ENCODE assay signal across 18 cellular contexts in the genomic region with DNA sequence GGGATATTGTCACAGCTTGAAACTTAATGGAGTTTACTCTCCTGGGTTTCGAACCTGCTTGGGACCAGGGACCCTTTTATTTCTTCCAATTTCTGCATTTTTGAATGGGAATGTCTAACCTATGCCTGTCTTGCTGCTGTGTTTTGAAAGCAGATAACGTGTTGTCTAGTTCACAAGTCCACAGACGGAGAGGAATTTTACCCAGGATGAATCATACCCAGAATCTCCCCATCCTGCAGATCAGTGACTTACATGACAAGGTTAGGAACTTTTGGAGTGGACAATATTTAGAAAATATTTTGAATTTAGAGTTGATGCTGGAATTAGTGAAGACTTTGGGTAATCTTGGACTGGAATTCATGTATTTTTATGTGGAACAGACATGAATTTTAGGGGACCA.
DNase-seq lines count a peak whose midpoint lies in the region; ATAC-seq and TF ChIP-seq lines count a peak whose summit lies in the region.
"Had no signal": no experiment of that assay in that cellular context is flagged by ENCODE, and none has a peak within 500 bp of the region (broad histone marks: within the 10 kb centered on the region; RNA-seq: fewer than 3 reads in every experiment).

No MANE protein-coding gene starts in this region.

- H3K36me3 ChIP-seq in PC-9 (ENCODE audit: low read depth) (no peaks in the 10 kb centered on the region), brain microvascular endothelial cell (replicated peaks) (no peaks in the 10 kb centered on the region), neural progenitor cell (no peaks in the 10 kb centered on the region), aorta (ENCODE audit: control insufficient read depth in 1 of 2, insufficient read depth in 2 of 2, low read length in 1 of 2) (no peaks in the 10 kb centered on the region)
- H3K36me3 ChIP-seq: BLaER1 had no signal

- CTCF ChIA-PET in PC-9 (lab: Charles Lee): no interaction called here

- DNase-seq in PC-9: no peak
- peak; percentile 41 for DNase-seq in brain microvascular endothelial cell
- DNase-seq in neural progenitor cell (ENCODE audit: low spot score): no peak
- no peak for DNase-seq in activated CD8-positive, alpha-beta memory T cell treated with anti-CD3 and anti-CD28 coated beads, Interleukin-2, amount 50 U/mL, for 48 hours
- no peak for DNase-seq in aorta
- DNase-seq in activated CD8-positive, alpha-beta memory T cell treated with anti-CD3 and anti-CD28 coated beads, Interleukin-2, amount 50 U/mL, for 4 hours: no peak
- DNase-seq: Caco-2; CD4-positive, CD25-positive, alpha-beta regulatory T cell; CD8-positive, alpha-beta T cell; DMS153; DND-41; GM23248; H9 had no signal

- ATAC-seq in aorta (ENCODE audit: low FRiP score): no peak
- ATAC-seq: CD8-positive, alpha-beta T cell; HCT116 had no signal

- no peak overlapping the region for H3K27ac ChIP-seq in PC-9
- H3K27ac ChIP-seq in brain microvascular endothelial cell: peak overlapping the region; percentile 29
- H3K27ac ChIP-seq in neural progenitor cell: no peak overlapping the region
- H3K27ac ChIP-seq in aorta (ENCODE audit: low read depth in 1 of 2, low read length in 2 of 2): no peak overlapping the region
- H3K27ac ChIP-seq: 22Rv1, BLaER1, C4-2B, GM23248 had no signal

- H3K9me2 ChIP-seq in PC-9 (ENCODE audit: insufficient read depth): no peaks in the 10 kb centered on the region

- H3K4me2 ChIP-seq in PC-9 (no peak overlapping the region), neural progenitor cell (no peak overlapping the region)
- H3K4me2 ChIP-seq: BLaER1 had no signal

- H3K79me2 ChIP-seq in PC-9 (ENCODE audit: low read depth) (no peaks in the 10 kb centered on the region), neural progenitor cell (ENCODE audit: low read depth) (no peaks in the 10 kb centered on the region)

- H3K9me3 ChIP-seq in PC-9 (ENCODE audit: insufficient read depth, low read depth): no peaks in the 10 kb centered on the region
- no peaks in the 10 kb centered on the region for H3K9me3 ChIP-seq in neural progenitor cell (ENCODE audit: low read depth)
- H3K9me3 ChIP-seq in aorta (ENCODE audit: control insufficient read depth, low read length): no peaks in the 10 kb centered on the region
- H3K9me3 ChIP-seq: BLaER1 had no signal

- H3K27me3 ChIP-seq in PC-9 (ENCODE audit: insufficient read depth, low read depth) (no peaks in the 10 kb centered on the region), brain microvascular endothelial cell (replicated peaks) (no peaks in the 10 kb centered on the region), neural progenitor cell (no peaks in the 10 kb centered on the region), aorta (ENCODE audit: control insufficient read depth in 1 of 2, insufficient read depth in 2 of 2, low read length in 1 of 2) (no peaks in the 10 kb centered on the region)
- H3K27me3 ChIP-seq: BLaER1 had no signal

- H3K9me3 Mint-ChIP-seq in neural progenitor cell: peaks cover 5% of the 10 kb centered on the region

- H3F3A ChIP-seq in PC-9 (ENCODE audit: insufficient read depth, low read depth) (no peaks in the 10 kb centered on the region), neural progenitor cell (ENCODE audit: low read depth) (no peaks in the 10 kb centered on the region)

- H3K9ac ChIP-seq in neural progenitor cell: no peak overlapping the region
- H3K9ac ChIP-seq: BLaER1, GM23248 had no signal

- H2AFZ ChIP-seq in PC-9 (0 out of 2 replicates have a peak overlapping the region, but pooled peaks have one; percentile 18), neural progenitor cell (replicated peaks) (peak overlapping the region; percentile 46)
- H2AFZ ChIP-seq: GM23248 had no signal

- no peak for TF ChIP-seq CTCF in PC-9 (conservative IDR thresholded peaks at IDR 0.05)
- TF ChIP-seq CTCF in brain microvascular endothelial cell (IDR thresholded peaks at IDR 0.05; ENCODE audit: low read depth, low read length, missing control alignments): no peak
- no peak for TF ChIP-seq CTCF in neural progenitor cell (IDR thresholded peaks at IDR 0.05)

- H3K36me3 Mint-ChIP-seq in neural progenitor cell: no peaks in the 10 kb centered on the region
- H3K36me3 Mint-ChIP-seq: CD4-positive, CD25-positive, alpha-beta regulatory T cell; CD8-positive, alpha-beta T cell had no signal

- H3K4me1 ChIP-seq in PC-9 (replicated peaks; ENCODE audit: insufficient read depth) (no peaks in the 10 kb centered on the region), neural progenitor cell (no peaks in the 10 kb centered on the region), aorta (ENCODE audit: control insufficient read depth in 1 of 2, insufficient read depth in 2 of 2, low read length in 2 of 2) (peaks cover 0 to under 1% of the 10 kb centered on the region in 2 donors)
- H3K4me1 ChIP-seq: BLaER1, Caco-2 had no signal

- 74 to 82% methylated on average over 3 of the region's 3 CpGs for WGBS in aorta, 2 donors

- H3K4me3 Mint-ChIP-seq in neural progenitor cell: no peak overlapping the region
- H3K4me3 Mint-ChIP-seq: B cell; CD4-positive, CD25-positive, alpha-beta regulatory T cell; CD8-positive, alpha-beta T cell; H9 had no signal

- H4K20me1 ChIP-seq in PC-9 (ENCODE audit: insufficient read depth): no peaks in the 10 kb centered on the region
- H4K20me1 ChIP-seq in neural progenitor cell (ENCODE audit: low read depth): no peaks in the 10 kb centered on the region
- H4K20me1 ChIP-seq: BLaER1 had no signal

- BruUV-seq in PC-9 (replicated peaks; lab: Mats Ljungman, UMichigan): no TSS peak

- intact Hi-C loops in PC-9 (cut with micrococcal nuclease; ENCODE audit: unreplicated experiment) (no loop called here), aorta (cut with DNase I) (no loop called here)

- POLR2A ChIA-PET in PC-9 (lab: Charles Lee; ENCODE audit: unreplicated experiment): interaction anchor here (0.6 kb wide), 1 partner anchor 12 kb away, joined by 3 read pairs; no protein-coding TSS in a partner anchor

- in situ Hi-C loops in brain microvascular endothelial cell (cut with HindIII; ENCODE audit: low pct_ligation_motif_present, low sequenced_read_pairs): no loop called here

- no peaks in the 10 kb centered on the region for H3K4me1 Mint-ChIP-seq in neural progenitor cell
- H3K4me1 Mint-ChIP-seq: B cell; CD4-positive, CD25-positive, alpha-beta regulatory T cell had no signal

- no peak overlapping the region for H3K27ac Mint-ChIP-seq in neural progenitor cell
- H3K27ac Mint-ChIP-seq: B cell; CD4-positive, CD25-positive, alpha-beta regulatory T cell; CD8-positive, alpha-beta T cell; H9 had no signal

- H3K4me3 ChIP-seq in PC-9 (no peak overlapping the region), brain microvascular endothelial cell (ENCODE audit: low read depth, low read length) (no peak overlapping the region), neural progenitor cell (no peak overlapping the region), aorta (ENCODE audit: low read length in 2 of 2) (no peak overlapping the region)
- H3K4me3 ChIP-seq: BLaER1, GM23248 had no signal

- no peaks in the 10 kb centered on the region for H3K27me3 Mint-ChIP-seq in neural progenitor cell (ENCODE audit: insufficient read depth, low read depth)
- H3K27me3 Mint-ChIP-seq: CD4-positive, CD25-positive, alpha-beta regulatory T cell had no signal
